In genomic region chr2:241300000-241300399, GRCh38 we compare ENCODE assay signal across 1 cellular context.
TF ChIP-seq lines count a peak whose summit lies in the region.

No MANE protein-coding gene starts in this region.

TF ChIP-seq in GM12878, 131 proteins besides CTCF, POLR2A, EP300 and RAD21:
- TF ChIP-seq ZBTB4 (CRISPR knock-in tag; IDR thresholded peaks at IDR 0.05) (no peak), ASH2L (IDR thresholded peaks at IDR 0.05; ENCODE audit: borderline replicate concordance, low read depth) (no peak)
